Comparison of ENCODE assay signal across 22 cellular contexts in genomic region chr16:906296-906695, GRCh38.
"Had no signal": no experiment of that assay in that cellular context is flagged by ENCODE, and none has a peak within 500 bp of the region (broad histone marks: within the 10 kb centered on the region; RNA-seq: fewer than 3 reads in every experiment).

No MANE protein-coding gene starts in this region.

- DNase-seq: Kasumi-1, MM.1S, NCI-H1092 treated with DMSO at 0.1 percent for 48 hours, NCI-H1436, NCI-H187, NCI-H2029, NCI-H2081 treated with DMSO at 0.1 percent for 48 hours, NCI-H2171, NCI-H226, NCI-H446, NCI-H510A, NCI-H524 treated with DMSO at 0.1 percent for 48 hours, NCI-H69, NCI-H774, RPMI8226, SIG-M5 had no signal

- H3K27ac Mint-ChIP-seq: IgD-negative memory B cell had no signal

- ATAC-seq: K562 had no signal

- H3K4me1 ChIP-seq: SJSA1 had no signal

- H3K27me3 ChIP-seq: SJSA1 had no signal

- H3K4me1 Mint-ChIP-seq: IgD-negative memory B cell had no signal

- H3K4me3 ChIP-seq: K562, SJSA1, SK-N-MC had no signal

- H3K4me3 Mint-ChIP-seq: IgD-negative memory B cell had no signal

- H3K9me3 ChIP-seq: SJSA1 had no signal

- H3K27ac ChIP-seq: HL-60, KMS-11, SJSA1, SK-N-MC had no signal

- H3K36me3 ChIP-seq: SJSA1 had no signal
